In genomic region chr9:76687861-76688374, GRCh38 we compare ENCODE assay signal across 10 cellular contexts.
A peak's percentile ranks its signal among the peaks of the same experiment; 100 is the strongest.
DNase-seq lines count a peak whose midpoint lies in the region; ATAC-seq and TF ChIP-seq lines count a peak whose summit lies in the region.
"Had no signal": no experiment of that assay in that cellular context is flagged by ENCODE, and none has a peak within 500 bp of the region (broad histone marks: within the 10 kb centered on the region; RNA-seq: fewer than 3 reads in every experiment).

No MANE protein-coding gene starts in this region.

- DNase-seq in AG20443 (ENCODE audit: low spot score) (peak; percentile 85), HCT116 (ENCODE audit: low read depth, low spot score) (peak; percentile 8), ascending aorta (ENCODE audit: low spot score in 2 of 2) (peak; percentile 31 to 87), lung microvascular endothelial cell (ENCODE audit: low read depth in 2 of 2) (peak; percentile 29 to 97), iPS-NIHi11 (ENCODE audit: low spot score) (no peak), DMS114 treated with DMSO at 0.1 percent for 48 hours (lab: John Stamatoyannopoulos, UW; ENCODE audit: unreplicated experiment) (no peak), middle frontal gyrus (ENCODE audit: extremely low spot score, low spot score) (no peak)

- H3K4me3 ChIP-seq in HCT116 (replicated peaks in 1 of 2; ENCODE audit: low read depth in 1 of 2, low read length in 2 of 2) (no peak overlapping the region), ascending aorta (no peak overlapping the region)
- H3K4me3 ChIP-seq: GM12878, skin epidermis had no signal

- no peak overlapping the region for H2AFZ ChIP-seq in HCT116 (ENCODE audit: low read depth, low read length, poor library complexity, severe bottlenecking)

- TF ChIP-seq POLR2A in HCT116 (IDR thresholded peaks at IDR 0.05; ENCODE audit: borderline replicate concordance, extremely low read depth, insufficient read depth, insufficient read length), result no peak

- no peak overlapping the region for H3K4me2 ChIP-seq in HCT116 (ENCODE audit: low read length)

- H3K9me3 ChIP-seq in HCT116 (ENCODE audit: control insufficient read depth in 1 of 2, insufficient read depth in 1 of 2, low read depth in 1 of 2, low read length in 2 of 2), result no peaks in the 10 kb centered on the region
- H3K9me3 ChIP-seq in ascending aorta, result no peaks in the 10 kb centered on the region

- RAD21 ChIA-PET in HCT116 (lab: Charles Lee; ENCODE audit: low non-redundant PET in 1 of 2, low total read pairs in 2 of 2, uncharacterized antibody in 2 of 2, unreplicated experiment in 2 of 2), result no interaction called here

- TF ChIP-seq RAD21 in HCT116 (IDR thresholded peaks at IDR 0.05; ENCODE audit: low read depth), result no peak

- no peak for TF ChIP-seq CTCF in HCT116 (IDR thresholded peaks at IDR 0.05 in 2 of 3, conservative IDR thresholded peaks at IDR 0.05 in 1 of 3; ENCODE audit: borderline replicate concordance in 1 of 3, insufficient read depth in 1 of 3, low read depth in 2 of 3, low read length in 2 of 3)
- TF ChIP-seq CTCF in ascending aorta (IDR thresholded peaks at IDR 0.05), result no peak

- CTCF ChIA-PET in HCT116 (lab: Charles Lee), result no interaction called here

- peaks cover 18% of the 10 kb centered on the region; the same call in 1 of the 2 replicates for H3K27me3 ChIP-seq in HCT116 (ENCODE audit: insufficient read depth, low read length)
- H3K27me3 ChIP-seq in ascending aorta, result no peaks in the 10 kb centered on the region

- intact Hi-C loops in HCT116 (cut with micrococcal nuclease), result no loop called here
- intact Hi-C loops in ascending aorta (cut with DNase I), result loop anchor here (10.0 kb wide), 1 partner anchor 793 kb away; the partner anchor contains the start of gene PCSK5

- H3K79me2 ChIP-seq in HCT116 (ENCODE audit: insufficient read depth, low read length), result no peaks in the 10 kb centered on the region

- H3K27ac ChIP-seq in HCT116 (ENCODE audit: low read depth, low read length), result no peak overlapping the region
- H3K27ac ChIP-seq in ascending aorta, result peak overlapping the region; percentile 60 to 71

- H3K36me3 ChIP-seq in HCT116 (ENCODE audit: control insufficient read depth in 1 of 2, insufficient read depth in 2 of 2, low read length in 2 of 2) (no peaks in the 10 kb centered on the region), ascending aorta (peaks cover 4 to 7% of the 10 kb centered on the region in 2 donors)

- no TSS peak for BruUV-seq in HCT116 (replicated peaks; lab: Mats Ljungman, UMichigan)

- 0 out of 4 replicates have a peak, but pooled peaks cover 0 to 8% of the 10 kb centered on the region in 2 experiments for H3K4me1 ChIP-seq in HCT116 (ENCODE audit: control insufficient read depth in 1 of 2, insufficient read depth in 2 of 2, low read length in 2 of 2)
- H3K4me1 ChIP-seq in ascending aorta, result peaks cover 0 to 36% of the 10 kb centered on the region in 2 donors

- POLR2A ChIA-PET in HCT116 (lab: Charles Lee), result no interaction called here

- H4K20me1 ChIP-seq in HCT116 (ENCODE audit: insufficient read depth), result no peaks in the 10 kb centered on the region

- H3K9me2 ChIP-seq in HCT116 (ENCODE audit: insufficient read depth), result no peaks in the 10 kb centered on the region

- ATAC-seq in HCT116, result peak; percentile 32; the same call in 1 of the 2 replicates
- ATAC-seq in GM19351 (IDR thresholded peaks at IDR 0.05; ENCODE audit: unreplicated experiment), result no peak
- ATAC-seq: GM12878 had no signal

- no peak overlapping the region for H3K9ac ChIP-seq in HCT116 (ENCODE audit: low read length)

TF ChIP-seq in HCT116, 20 proteins besides CTCF, POLR2A, EP300 and RAD21:
- TF ChIP-seq ATF3 (IDR thresholded peaks at IDR 0.05) (no peak), FOSL1 (IDR thresholded peaks at IDR 0.05; ENCODE audit: low read depth) (0 out of 2 replicates have a peak, but pooled peaks have one; percentile 17), ZFX (IDR thresholded peaks at IDR 0.05) (no peak), SIN3A (IDR thresholded peaks at IDR 0.05; ENCODE audit: low read depth) (no peak), EGR1 (IDR thresholded peaks at IDR 0.05; ENCODE audit: low read depth) (no peak)

Comparison
In these comparisons a context has a peak if more than half of its experiments do, and no peak if none do; other contexts are left out.
1. DNase-seq: peak in AG20443 (single experiment), HCT116 (single experiment), ascending aorta (2 of 2) and lung microvascular endothelial cell (2 of 2); none in iPS-NIHi11 (single experiment), DMS114 treated with DMSO at 0.1 percent for 48 hours (single experiment) and middle frontal gyrus (single experiment).